In the genomic region with DNA sequence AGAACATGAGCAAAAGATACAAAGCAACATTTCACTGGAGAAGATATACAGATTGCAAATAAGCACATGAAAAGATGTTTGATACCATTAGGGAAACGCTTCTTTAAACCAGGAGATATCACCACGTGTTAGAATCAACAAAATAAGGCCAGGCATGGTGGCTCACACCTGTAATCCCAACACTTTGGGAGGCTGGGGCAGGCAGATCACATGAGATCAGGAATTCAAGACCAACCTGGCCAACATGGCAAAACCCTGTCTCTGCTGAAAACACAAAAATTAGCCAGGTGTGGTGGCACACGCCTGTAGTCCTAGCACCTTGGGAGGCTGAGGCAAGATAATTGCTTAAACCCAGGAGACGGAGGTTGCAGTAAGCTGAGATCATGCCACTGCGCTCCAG, we compare ENCODE assay signal across 25 cellular contexts. TPM values are rescaled to one million over a fixed set of nuclear protein-coding genes. Genes with fewer than 3 reads are reported as not detected.
"Had no signal": no experiment of that assay in that cellular context is flagged by ENCODE, and none has a peak within 500 bp of the region (broad histone marks: within the 10 kb centered on the region; RNA-seq: fewer than 3 reads in every experiment).

No MANE protein-coding gene starts in this region.

- DNase-seq: activated CD4-positive, alpha-beta T cell treated with anti-CD3 and anti-CD28 coated beads for 4 hours; activated CD8-positive, alpha-beta T cell treated with anti-CD3 and anti-CD28 coated beads for 36 hours; activated gamma-delta T cell; activated naive CD4-positive, alpha-beta T cell treated with anti-CD3 and anti-CD28 coated beads for 36 hours; activated naive CD8-positive, alpha-beta T cell treated with anti-CD3 and anti-CD28 coated beads for 36 hours; activated T-cell treated with anti-CD3 and anti-CD28 coated beads, Interleukin-2, amount 50 U/mL, for 24 hours; anterior cingulate cortex; central memory CD4-positive, alpha-beta T cell; Kasumi-1; KBM-7; NCI-H1048; NCI-H1417; NCI-H1694; NCI-H2029; NCI-H2107; NCI-H345; NCI-H510A; NCI-H526 treated with DMSO at 0.1 percent for 48 hours; NCI-H82; OCI-M1; Right ventricle myocardium superior; SJCRH30; SK-N-SH; T-helper 1 cell had no signal

- H3K27me3 Mint-ChIP-seq: activated CD8-positive, alpha-beta T cell treated with anti-CD3 and anti-CD28 coated beads for 36 hours; activated naive CD8-positive, alpha-beta T cell treated with anti-CD3 and anti-CD28 coated beads for 36 hours; activated T-cell treated with anti-CD3 and anti-CD28 coated beads, Interleukin-2, amount 50 U/mL, for 24 hours had no signal

- H3K9me3 Mint-ChIP-seq: activated CD8-positive, alpha-beta T cell treated with anti-CD3 and anti-CD28 coated beads for 36 hours; activated naive CD4-positive, alpha-beta T cell treated with anti-CD3 and anti-CD28 coated beads for 36 hours; activated naive CD8-positive, alpha-beta T cell treated with anti-CD3 and anti-CD28 coated beads for 36 hours; activated T-cell treated with anti-CD3 and anti-CD28 coated beads, Interleukin-2, amount 50 U/mL, for 24 hours; activated T-helper 1 cell treated with anti-CD3 and anti-CD28 coated beads, Interleukin-12 subunit alpha, Interleukin-12 subunit beta, Interleukin-2, Interleukin-4 antibody, amounts not matched to agents 30 ng/mL and 10 ng/mL and 1 ng/mL, durations not matched to agents 14 hours and 24 hours and 36 hours had no signal

- ATAC-seq: activated CD8-positive, alpha-beta T cell treated with anti-CD3 and anti-CD28 coated beads for 36 hours had no signal

- H3K4me3 Mint-ChIP-seq: activated CD8-positive, alpha-beta T cell treated with anti-CD3 and anti-CD28 coated beads for 36 hours; activated naive CD4-positive, alpha-beta T cell treated with anti-CD3 and anti-CD28 coated beads for 36 hours; activated naive CD8-positive, alpha-beta T cell treated with anti-CD3 and anti-CD28 coated beads for 36 hours; activated T-cell treated with anti-CD3 and anti-CD28 coated beads, Interleukin-2, amount 50 U/mL, for 24 hours; activated T-helper 1 cell treated with anti-CD3 and anti-CD28 coated beads, Interleukin-12 subunit alpha, Interleukin-12 subunit beta, Interleukin-2, Interleukin-4 antibody, amounts not matched to agents 30 ng/mL and 10 ng/mL and 1 ng/mL, durations not matched to agents 14 hours and 24 hours and 36 hours had no signal

- H3K27ac Mint-ChIP-seq: activated CD8-positive, alpha-beta T cell treated with anti-CD3 and anti-CD28 coated beads for 36 hours; activated naive CD4-positive, alpha-beta T cell treated with anti-CD3 and anti-CD28 coated beads for 36 hours; activated naive CD8-positive, alpha-beta T cell treated with anti-CD3 and anti-CD28 coated beads for 36 hours; activated T-cell treated with anti-CD3 and anti-CD28 coated beads, Interleukin-2, amount 50 U/mL, for 24 hours; activated T-helper 1 cell treated with anti-CD3 and anti-CD28 coated beads, Interleukin-12 subunit alpha, Interleukin-12 subunit beta, Interleukin-2, Interleukin-4 antibody, amounts not matched to agents 30 ng/mL and 10 ng/mL and 1 ng/mL, durations not matched to agents 14 hours and 24 hours and 36 hours had no signal

RNA-seq across cellular contexts. Expression of a gene that starts 20.5 kb away (rescaled TPM):
- total RNA-seq: SJCRH30 had no signal
